ENCODE assay signal across 16 cellular contexts in genomic region chr6:89084542-89084941, GRCh38. TPM values are rescaled to one million over a fixed set of nuclear protein-coding genes. Genes with fewer than 3 reads are reported as not detected.
DNase-seq lines count a peak whose midpoint lies in the region; ATAC-seq and TF ChIP-seq lines count a peak whose summit lies in the region.
"Had no signal": no experiment of that assay in that cellular context is flagged by ENCODE, and none has a peak within 500 bp of the region (broad histone marks: within the 10 kb centered on the region; RNA-seq: fewer than 3 reads in every experiment).

No MANE protein-coding gene starts in this region.

- no peak overlapping the region for H3K9ac ChIP-seq in IMR-90 (ENCODE audit: low read depth, low read length)

- no peak overlapping the region for H4K8ac ChIP-seq in IMR-90 (ENCODE audit: low read depth in 2 of 2, low read length in 2 of 2)

- no peak overlapping the region for H2AK5ac ChIP-seq in IMR-90 (ENCODE audit: low read depth, low read length)

- peak overlapping the region in 7 of 8 donors; percentile 11 to 74 (median 60) for H3K4me3 Mint-ChIP-seq in CD4-positive, alpha-beta memory T cell
- peak overlapping the region; percentile 60 for H3K4me3 Mint-ChIP-seq in neural crest cell

- H3K27me3 ChIP-seq in CD4-positive, alpha-beta memory T cell (ENCODE audit: insufficient read depth, low read length): no peaks in the 10 kb centered on the region
- H3K27me3 ChIP-seq in IMR-90 (ENCODE audit: control insufficient read depth, insufficient read depth, low read length) (no peaks in the 10 kb centered on the region), tibial artery (no peaks in the 10 kb centered on the region)

- H4K5ac ChIP-seq in IMR-90 (ENCODE audit: low read depth, low read length): no peak overlapping the region

- H3K4ac ChIP-seq in IMR-90 (ENCODE audit: low read depth, low read length): no peak overlapping the region

- H3K56ac ChIP-seq in IMR-90 (ENCODE audit: extremely low read depth, insufficient read depth, low read length): no peak overlapping the region

- peaks cover 53% of the 10 kb centered on the region for H4K20me1 ChIP-seq in IMR-90 (ENCODE audit: insufficient read depth, low read length)

- peaks cover 24% of the 10 kb centered on the region for H3K36me3 ChIP-seq in CD4-positive, alpha-beta memory T cell (ENCODE audit: insufficient read depth, low read length)
- H3K36me3 ChIP-seq in IMR-90 (ENCODE audit: control insufficient read depth, insufficient read depth, low read length) (peaks cover 16% of the 10 kb centered on the region), tibial artery (peaks cover 27 to 39% (median 34%) of the 10 kb centered on the region in 3 donors)

- no peak overlapping the region for H2BK120ac ChIP-seq in IMR-90 (ENCODE audit: low read depth, low read length)

- peak in 1 of 5 donors; percentile 10 for DNase-seq in CD4-positive, alpha-beta memory T cell
- DNase-seq in IMR-90 (no peak), coronary artery (ENCODE audit: low spot score) (no peak), neural crest cell (ENCODE audit: low read depth, low spot score) (no peak), DMS114 treated with DMSO at 0.1 percent for 48 hours (lab: John Stamatoyannopoulos, UW; ENCODE audit: unreplicated experiment) (no peak), tibial artery (no peak), head of caudate nucleus (no peak)
- DNase-seq: activated gamma-delta T cell, COR-L47, GOT3, KG1, NCI-H2171 treated with DMSO at 0.1 percent for 48 hours had no signal

- peak overlapping the region in 6 of 7 donors; percentile 34 to 100 (median 72) for H3K27ac Mint-ChIP-seq in CD4-positive, alpha-beta memory T cell
- no peak overlapping the region for H3K27ac Mint-ChIP-seq in neural crest cell (ENCODE audit: unreplicated experiment)

- POLR2A ChIA-PET in CD4-positive, alpha-beta memory T cell (lab: Charles Lee; ENCODE audit: partially characterized antibody): interaction anchor here (0.8 to 9.7 kb wide), 7 partner anchors 10 to 268 kb away, joined by 3 to 157 read pairs (median 9); partner anchors contain the start of genes PM20D2 and UBE2J1
- POLR2A ChIA-PET in IMR-90 (lab: Charles Lee; ENCODE audit: unreplicated experiment): no interaction called here

- in situ Hi-C loops in IMR-90 (cut with MboI; ENCODE audit: low sequenced_read_pairs): no loop called here

- H2BK20ac ChIP-seq in IMR-90 (ENCODE audit: low read depth, low read length): no peak overlapping the region

- H3K79me1 ChIP-seq in IMR-90 (ENCODE audit: low read depth in 1 of 2, low read length in 2 of 2): peaks cover 3 to 46% of the 10 kb centered on the region in 2 experiments

- no peak for TF ChIP-seq CTCF in IMR-90 (conservative IDR thresholded peaks at IDR 0.05; ENCODE audit: low read depth, low read length)
- no peak for TF ChIP-seq CTCF in coronary artery (IDR thresholded peaks at IDR 0.05)
- TF ChIP-seq CTCF in neural crest cell (conservative IDR thresholded peaks at IDR 0.05): no peak
- TF ChIP-seq CTCF in tibial artery (IDR thresholded peaks at IDR 0.05): no peak

- no peak overlapping the region for H3K27ac ChIP-seq in CD4-positive, alpha-beta memory T cell (ENCODE audit: low read depth, low read length)
- H3K27ac ChIP-seq in IMR-90 (ENCODE audit: insufficient read depth, low read length): no peak overlapping the region
- H3K27ac ChIP-seq in coronary artery: peak overlapping the region in 1 of 2 donors; percentile 100
- peak overlapping the region in 1 of 2 donors; percentile 99 for H3K27ac ChIP-seq in tibial artery

- H2BK5ac ChIP-seq in IMR-90 (ENCODE audit: low read depth, low read length, poor library complexity, severe bottlenecking): no peak overlapping the region

- intact Hi-C loops in CD4-positive, alpha-beta memory T cell (cut with micrococcal nuclease): loop anchor here (5.0 to 10.0 kb wide), 4 partner anchors 348 to 1930 kb away; partner anchors contain the start of genes ANKRD6, BACH2 and ZNF292
- intact Hi-C loops in IMR-90 (cut with micrococcal nuclease): loop anchor here (5.0 kb wide), 2 partner anchors 268 to 1927 kb away; partner anchors contain the start of genes UBE2J1 and ZNF292
- intact Hi-C loops in tibial artery (cut with DNase I; ENCODE audit: low total_unique reads): loop anchor here (5.0 kb wide), 2 partner anchors 62 to 102 kb away; no protein-coding TSS in a partner anchor
- intact Hi-C loops in head of caudate nucleus (cut with DNase I): loop anchor here (5.0 to 10.0 kb wide), 2 partner anchors 122 to 1930 kb away; partner anchors contain the start of genes RNGTT and ZNF292

- peaks cover 38 to 78% (median 49%) of the 10 kb centered on the region in 4 donors for H3K4me1 Mint-ChIP-seq in CD4-positive, alpha-beta memory T cell
- peaks cover 28% of the 10 kb centered on the region for H3K4me1 Mint-ChIP-seq in neural crest cell

- no TSS peak for BruUV-seq in IMR-90 (replicated peaks; lab: Mats Ljungman, UMichigan)

- TF ChIP-seq RAD21 in IMR-90 (IDR thresholded peaks at IDR 0.05; ENCODE audit: low read length): no peak

- dilution Hi-C loops in IMR-90 (cut with HindIII; ENCODE audit: low sequenced_read_pairs, unreplicated experiment): no loop called here

- H3K18ac ChIP-seq in IMR-90 (ENCODE audit: low read depth, low read length): no peak overlapping the region

- H3K27me3 Mint-ChIP-seq in CD4-positive, alpha-beta memory T cell: peaks cover 0 to 3% of the 10 kb centered on the region in 2 donors
- peaks cover 3% of the 10 kb centered on the region for H3K27me3 Mint-ChIP-seq in neural crest cell (ENCODE audit: low read depth)

- H2AFZ ChIP-seq in IMR-90 (replicated peaks; ENCODE audit: low read length, poor library complexity): no peak overlapping the region

- no peaks in the 10 kb centered on the region for H3K9me3 ChIP-seq in CD4-positive, alpha-beta memory T cell (ENCODE audit: control insufficient read depth in 1 of 2, low read length in 2 of 2)
- H3K9me3 ChIP-seq in IMR-90 (ENCODE audit: control insufficient read depth, insufficient read depth, low read length) (no peaks in the 10 kb centered on the region), tibial artery (no peaks in the 10 kb centered on the region)

- peak overlapping the region; percentile 61; the same call in 1 of the 2 replicates for H3K4me2 ChIP-seq in IMR-90 (ENCODE audit: low read depth, low read length)

- no peak for TF ChIP-seq POLR2A in IMR-90 (IDR thresholded peaks at IDR 0.05; ENCODE audit: low read depth, low read length)

- peaks cover 0 to 6% (median 0%) of the 10 kb centered on the region in 8 donors for H3K9me3 Mint-ChIP-seq in CD4-positive, alpha-beta memory T cell
- H3K9me3 Mint-ChIP-seq in neural crest cell: no peaks in the 10 kb centered on the region

- peaks cover 3% of the 10 kb centered on the region; the same call in 1 of the 2 replicates for H3K9me1 ChIP-seq in IMR-90 (ENCODE audit: insufficient read depth, low read length)

- H3K23ac ChIP-seq in IMR-90 (ENCODE audit: low read depth, low read length): no peak overlapping the region

- CTCF ChIA-PET in CD4-positive, alpha-beta memory T cell (lab: Charles Lee; ENCODE audit: partially characterized antibody): interaction anchor here (1.1 to 1.6 kb wide), 2 partner anchors 53 to 102 kb away, joined by 3 to 5 read pairs; no protein-coding TSS in a partner anchor
- CTCF ChIA-PET in IMR-90 (lab: Yijun Ruan, JAX): interaction anchor here (1.0 to 2.8 kb wide), 2 partner anchors 38 to 101 kb away, joined by 3 to 7 read pairs; no protein-coding TSS in a partner anchor

- H2BK15ac ChIP-seq in IMR-90 (ENCODE audit: low read depth, low read length): no peak overlapping the region

- ATAC-seq in IMR-90 (ENCODE audit: low read depth) (no peak), HG03097 (IDR thresholded peaks at IDR 0.05; ENCODE audit: low FRiP score, unreplicated experiment) (no peak)
- ATAC-seq: Panc1, sciatic nerve had no signal

- H3K36me3 Mint-ChIP-seq in CD4-positive, alpha-beta memory T cell: peaks cover 35 to 64% of the 10 kb centered on the region in 2 donors
- H3K36me3 Mint-ChIP-seq in neural crest cell (ENCODE audit: low read depth): peaks cover 10% of the 10 kb centered on the region

- H3K4me1 ChIP-seq in CD4-positive, alpha-beta memory T cell (ENCODE audit: insufficient read depth, low read length): peaks cover 36% of the 10 kb centered on the region
- H3K4me1 ChIP-seq in IMR-90 (ENCODE audit: control insufficient read depth, insufficient read depth, low read length): peaks cover 4% of the 10 kb centered on the region
- H3K4me1 ChIP-seq in tibial artery: peaks cover 0 to 61% (median 28%) of the 10 kb centered on the region in 4 donors

- no peak overlapping the region for H2AK9ac ChIP-seq in IMR-90 (replicated peaks; ENCODE audit: low read depth, low read length, poor library complexity)

- H3K14ac ChIP-seq in IMR-90 (replicated peaks; ENCODE audit: low read depth, low read length): no peak overlapping the region

- no peak overlapping the region for H4K91ac ChIP-seq in IMR-90 (ENCODE audit: insufficient read depth, low read depth, low read length)

- H3K4me3 ChIP-seq in CD4-positive, alpha-beta memory T cell (ENCODE audit: low read length in 2 of 2): no peak overlapping the region
- no peak overlapping the region for H3K4me3 ChIP-seq in IMR-90 (ENCODE audit: insufficient read depth, low read depth, low read length)
- H3K4me3 ChIP-seq in coronary artery: peak overlapping the region; percentile 100
- peak overlapping the region in 1 of 2 donors; percentile 99 for H3K4me3 ChIP-seq in tibial artery

TF ChIP-seq in IMR-90, 13 proteins besides CTCF, POLR2A, EP300 and RAD21 (continues in another document):
- no peak for TF ChIP-seq CEBPB (IDR thresholded peaks at IDR 0.05; ENCODE audit: low read depth, low read length)
- no peak for TF ChIP-seq RCOR1 (IDR thresholded peaks at IDR 0.05; ENCODE audit: insufficient replicate concordance, low read length)

RNA-seq across cellular contexts. Expression of gene PNRC1, which starts 4.0 kb away (rescaled TPM):
- total RNA-seq in CD4-positive, alpha-beta memory T cell: 100 to 1,000 TPM; 622 to 667 TPM
- polyA plus RNA-seq in CD4-positive, alpha-beta memory T cell: 100 to 1,000 TPM; 390 to 516 TPM
- 6.5 and 18.3 TPM in 2 replicates for total RNA-seq in IMR-90 (2012; rRNA removed)
- 7.6 and 8.1 TPM in 2 replicates for polyA plus RNA-seq in IMR-90 (2012; rRNA removed)
- 4.4 and 6.0 TPM in 2 replicates for polyA plus RNA-seq in IMR-90 (2012; cell fraction: cytosol; rRNA removed)
- polyA plus RNA-seq in IMR-90 (2012; cell fraction: nucleus; rRNA removed; ENCODE audit: low replicate concordance): 4.8 and 12.4 TPM in 2 replicates
- total RNA-seq in neural crest cell: 42.0 and 51.4 TPM in 2 replicates

RNA-seq across cellular contexts. Expression of gene SRSF12, which starts 33.3 kb away (rescaled TPM):
- not detected for total RNA-seq in CD4-positive, alpha-beta memory T cell
- under 1 TPM; 0.06 to 0.11 TPM for polyA plus RNA-seq in CD4-positive, alpha-beta memory T cell
- 0.28 and 0.36 TPM in 2 replicates for total RNA-seq in IMR-90 (2012; rRNA removed)
- 0.13 and 0.21 TPM in 2 replicates for polyA plus RNA-seq in IMR-90 (2012; rRNA removed)
- 0.06 and 0.08 TPM in 2 replicates for polyA plus RNA-seq in IMR-90 (2012; cell fraction: cytosol; rRNA removed)
- 0.30 TPM in 1 of 2 replicates, not detected in the other for polyA plus RNA-seq in IMR-90 (2012; cell fraction: nucleus; rRNA removed; ENCODE audit: low replicate concordance)
- 21.9 and 23.5 TPM in 2 replicates for total RNA-seq in neural crest cell
- total RNA-seq: lung microvascular endothelial cell had no signal

Comparison
In these comparisons a context has a peak if more than half of its experiments do, and no peak if none do; other contexts are left out.
1. RNA of gene PNRC1, which starts 4.0 kb away (total RNA-seq): 622 to 667 TPM in CD4-positive, alpha-beta memory T cell; 42.0 to 51.4 TPM in neural crest cell and 6.5 to 18.3 TPM in IMR-90; every median in the first group is over 10 times any median in the second.
2. RNA of gene SRSF12, which starts 33.3 kb away (total RNA-seq): 21.9 to 23.5 TPM in neural crest cell; 0.28 to 0.36 TPM in IMR-90 and not detected in CD4-positive, alpha-beta memory T cell; every median in the first group is over 10 times any median in the second.